Comparison of ENCODE assay signal across 8 cellular contexts in genomic region chr12:41932470-41932991, GRCh38.
DNase-seq lines count a peak whose midpoint lies in the region; ATAC-seq and TF ChIP-seq lines count a peak whose summit lies in the region.

No MANE protein-coding gene starts in this region.

- no peaks in the 10 kb centered on the region for H3K36me3 Mint-ChIP-seq in activated CD8-positive, alpha-beta T cell treated with anti-CD3 and anti-CD28 coated beads, Interleukin-2, amount 10 ng/mL, durations not matched to agents 7 days and 5 days (ENCODE audit: low read depth)
- H3K36me3 Mint-ChIP-seq in neural crest cell (ENCODE audit: low read depth): no peaks in the 10 kb centered on the region

- H3K4me1 Mint-ChIP-seq in activated CD8-positive, alpha-beta T cell treated with anti-CD3 and anti-CD28 coated beads, Interleukin-2, amount 10 ng/mL, durations not matched to agents 7 days and 5 days (ENCODE audit: low read depth): peaks cover 11% of the 10 kb centered on the region
- peaks cover 13% of the 10 kb centered on the region for H3K4me1 Mint-ChIP-seq in neural crest cell

- no peaks in the 10 kb centered on the region for H3K9me3 Mint-ChIP-seq in activated CD8-positive, alpha-beta T cell treated with anti-CD3 and anti-CD28 coated beads, Interleukin-2, amount 10 ng/mL, durations not matched to agents 7 days and 5 days (ENCODE audit: insufficient read depth)
- H3K9me3 Mint-ChIP-seq in neural crest cell: peaks cover 4% of the 10 kb centered on the region

- POLR2A ChIA-PET in activated CD8-positive, alpha-beta T cell treated with anti-CD3 and anti-CD28 coated beads, Interleukin-2, amount 10 ng/mL, durations not matched to agents 7 days and 5 days (lab: Charles Lee): no interaction called here

- H3K27me3 Mint-ChIP-seq in activated CD8-positive, alpha-beta T cell treated with anti-CD3 and anti-CD28 coated beads, Interleukin-2, amount 10 ng/mL, durations not matched to agents 7 days and 5 days (ENCODE audit: low read depth): peaks cover 39% of the 10 kb centered on the region
- no peaks in the 10 kb centered on the region for H3K27me3 Mint-ChIP-seq in neural crest cell (ENCODE audit: low read depth)

- no peak for TF ChIP-seq CTCF in neural crest cell (conservative IDR thresholded peaks at IDR 0.05)

- peak; percentile 50 for ATAC-seq in GM21576 (IDR thresholded peaks at IDR 0.05; ENCODE audit: unreplicated experiment)
- peak; percentile 65 for ATAC-seq in activated CD8-positive, alpha-beta T cell treated with anti-CD3 and anti-CD28 coated beads, Interleukin-2, amount 10 ng/mL, durations not matched to agents 7 days and 5 days

- DNase-seq in COR-L47 (lab: John Stamatoyannopoulos, UW): peak; percentile 98
- peak; percentile 96 to 98 for DNase-seq in NCI-H2081 (lab: John Stamatoyannopoulos, UW)
- DNase-seq in activated CD8-positive, alpha-beta T cell treated with anti-CD3 and anti-CD28 coated beads, Interleukin-2, amount 10 ng/mL, durations not matched to agents 7 days and 5 days: no peak
- peak; percentile 64 for DNase-seq in globus pallidus (ENCODE audit: low spot score)
- DNase-seq in neural crest cell (ENCODE audit: low read depth, low spot score): peak; percentile 52
- DNase-seq in HPDE6-E6E7 (ENCODE audit: extremely low spot score): no peak
- DNase-seq in NK-92 (lab: John Stamatoyannopoulos, UW; ENCODE audit: unreplicated experiment): no peak

- CTCF ChIA-PET in activated CD8-positive, alpha-beta T cell treated with anti-CD3 and anti-CD28 coated beads, Interleukin-2, amount 10 ng/mL, durations not matched to agents 7 days and 5 days (lab: Charles Lee): no interaction called here

- no peak overlapping the region for H3K27ac Mint-ChIP-seq in activated CD8-positive, alpha-beta T cell treated with anti-CD3 and anti-CD28 coated beads, Interleukin-2, amount 10 ng/mL, durations not matched to agents 7 days and 5 days
- H3K27ac Mint-ChIP-seq in neural crest cell (ENCODE audit: unreplicated experiment): peak overlapping the region; percentile 93

- peak overlapping the region; percentile 66 for H3K4me3 Mint-ChIP-seq in activated CD8-positive, alpha-beta T cell treated with anti-CD3 and anti-CD28 coated beads, Interleukin-2, amount 10 ng/mL, durations not matched to agents 7 days and 5 days
- peak overlapping the region; percentile 84 for H3K4me3 Mint-ChIP-seq in neural crest cell

Comparison
In these comparisons a context has a peak if more than half of its experiments do, and no peak if none do; other contexts are left out.
1. DNase-seq: peak in COR-L47 (single experiment), NCI-H2081 (2 of 2), globus pallidus (single experiment) and neural crest cell (single experiment); none in activated CD8-positive, alpha-beta T cell treated with anti-CD3 and anti-CD28 coated beads, Interleukin-2, amount 10 ng/mL, durations not matched to agents 7 days and 5 days (single experiment), HPDE6-E6E7 (single experiment) and NK-92 (single experiment).